In genomic region chr3:64332461-64333350, GRCh38 we compare ENCODE assay signal across 25 cellular contexts.
A peak's percentile ranks its signal among the peaks of the same experiment; 100 is the strongest.
DNase-seq lines count a peak whose midpoint lies in the region; TF ChIP-seq lines count a peak whose summit lies in the region.
"Had no signal": no experiment of that assay in that cellular context is flagged by ENCODE, and none has a peak within 500 bp of the region (broad histone marks: within the 10 kb centered on the region; RNA-seq: fewer than 3 reads in every experiment).

No MANE protein-coding gene starts in this region.

- peaks cover 34% of the 10 kb centered on the region for H3K4me1 Mint-ChIP-seq in HFFc6 (ENCODE audit: low read depth)
- peaks cover 43% of the 10 kb centered on the region for H3K4me1 Mint-ChIP-seq in chondrocyte (ENCODE audit: low read depth)
- H3K4me1 Mint-ChIP-seq in mesothelial cell of epicardium: peaks cover 25% of the 10 kb centered on the region
- H3K4me1 Mint-ChIP-seq: activated CD4-positive, alpha-beta memory T cell treated with anti-CD3 and anti-CD28 coated beads, Interleukin-2, amount 10 ng/mL, durations not matched to agents 7 days and 5 days; CD4-positive, CD25-positive, alpha-beta regulatory T cell; immature natural killer cell; naive thymus-derived CD8-positive, alpha-beta T cell had no signal

- TF ChIP-seq CTCF in HFFc6 (IDR thresholded peaks at IDR 0.05) (no peak), chondrocyte (IDR thresholded peaks at IDR 0.05) (no peak), mesothelial cell of epicardium (IDR thresholded peaks at IDR 0.05; ENCODE audit: unreplicated experiment) (no peak)

- DNase-seq in HFFc6 (peak; percentile 53), chondrocyte (ENCODE audit: low spot score) (no peak), mesothelial cell of epicardium (ENCODE audit: low spot score in 2 of 2, unreplicated experiment in 2 of 2) (no peak), COR-L47 (lab: John Stamatoyannopoulos, UW) (no peak)
- DNase-seq in activated CD8-positive, alpha-beta memory T cell treated with anti-CD3 and anti-CD28 coated beads for 24 hours: no peak
- no peak for DNase-seq in stimulated activated CD4-positive, alpha-beta T cell treated with anti-CD3 and anti-CD28 coated beads, Interleukin-4, amount 100 ng/mL, for 1 hour
- no peak for DNase-seq in activated CD8-positive, alpha-beta memory T cell treated with anti-CD3 and anti-CD28 coated beads, Interleukin-2, amount 50 U/mL, for 48 hours
- DNase-seq: activated CD4-positive, alpha-beta memory T cell treated with anti-CD3 and anti-CD28 coated beads, Interleukin-2, amount 10 ng/mL, durations not matched to agents 7 days and 5 days; aorta; caudate nucleus; CD4-positive, CD25-positive, alpha-beta regulatory T cell; endodermal cell; hypothalamus; immature natural killer cell; left ventricle myocardium superior; midbrain; naive thymus-derived CD8-positive, alpha-beta T cell; NCI-H1092; NCI-H187 treated with DMSO at 0.1 percent for 48 hours; occipital lobe; stimulated activated CD4-positive, alpha-beta T cell treated with anti-CD3 and anti-CD28 coated beads, Interleukin-2, amount 100 ng/mL, for 24 hours; upper lobe of left lung had no signal

- H3K4me3 Mint-ChIP-seq in HFFc6 (peak overlapping the region; percentile 67), chondrocyte (ENCODE audit: unreplicated experiment) (no peak overlapping the region), mesothelial cell of epicardium (no peak overlapping the region)
- H3K4me3 Mint-ChIP-seq: activated CD4-positive, alpha-beta memory T cell treated with anti-CD3 and anti-CD28 coated beads, Interleukin-2, amount 10 ng/mL, durations not matched to agents 7 days and 5 days; activated naive CD8-positive, alpha-beta T cell; CD4-positive, CD25-positive, alpha-beta regulatory T cell; dendritic cell treated with granulocyte-macrophage colony-stimulating factor and Interleukin-4, amounts not matched to agents 40 ng/mL and 50 ng/mL, for 4 days; endodermal cell; immature natural killer cell; naive thymus-derived CD8-positive, alpha-beta T cell; T-helper 1 cell treated with Interleukin-12 subunit alpha and Interleukin-12 subunit beta and Interleukin-4 antibody, amounts not matched to agents 30 μg/mL and 1 μg/mL, for 36 hours had no signal

- H3K36me3 Mint-ChIP-seq in HFFc6 (ENCODE audit: low read depth): no peaks in the 10 kb centered on the region
- no peaks in the 10 kb centered on the region for H3K36me3 Mint-ChIP-seq in chondrocyte (ENCODE audit: low read depth)
- H3K36me3 Mint-ChIP-seq in mesothelial cell of epicardium: no peaks in the 10 kb centered on the region
- H3K36me3 Mint-ChIP-seq: activated naive CD8-positive, alpha-beta T cell; CD4-positive, CD25-positive, alpha-beta regulatory T cell; immature natural killer cell; naive thymus-derived CD8-positive, alpha-beta T cell had no signal

- H3K9me3 Mint-ChIP-seq in HFFc6 (no peaks in the 10 kb centered on the region), chondrocyte (ENCODE audit: low read depth) (no peaks in the 10 kb centered on the region), mesothelial cell of epicardium (no peaks in the 10 kb centered on the region)
- H3K9me3 Mint-ChIP-seq: activated CD4-positive, alpha-beta memory T cell treated with anti-CD3 and anti-CD28 coated beads, Interleukin-2, amount 10 ng/mL, durations not matched to agents 7 days and 5 days; dendritic cell treated with granulocyte-macrophage colony-stimulating factor and Interleukin-4, amounts not matched to agents 40 ng/mL and 50 ng/mL, for 4 days; endodermal cell; naive thymus-derived CD8-positive, alpha-beta T cell; T-helper 1 cell treated with Interleukin-12 subunit alpha and Interleukin-12 subunit beta and Interleukin-4 antibody, amounts not matched to agents 30 μg/mL and 1 μg/mL, for 36 hours had no signal

- H3K27ac Mint-ChIP-seq in HFFc6 (peak overlapping the region; percentile 62), chondrocyte (ENCODE audit: unreplicated experiment) (peak overlapping the region; percentile 71), mesothelial cell of epicardium (peak overlapping the region; percentile 83)
- H3K27ac Mint-ChIP-seq: activated CD4-positive, alpha-beta memory T cell treated with anti-CD3 and anti-CD28 coated beads, Interleukin-2, amount 10 ng/mL, durations not matched to agents 7 days and 5 days; activated naive CD8-positive, alpha-beta T cell; CD4-positive, CD25-positive, alpha-beta regulatory T cell; dendritic cell treated with granulocyte-macrophage colony-stimulating factor and Interleukin-4, amounts not matched to agents 40 ng/mL and 50 ng/mL, for 4 days; endodermal cell; immature natural killer cell; naive thymus-derived CD8-positive, alpha-beta T cell; T-helper 1 cell treated with Interleukin-12 subunit alpha and Interleukin-12 subunit beta and Interleukin-4 antibody, amounts not matched to agents 30 μg/mL and 1 μg/mL, for 36 hours had no signal

- no peaks in the 10 kb centered on the region; the same call in 1 of the 2 replicates for H3K27me3 Mint-ChIP-seq in HFFc6 (ENCODE audit: insufficient read depth)
- H3K27me3 Mint-ChIP-seq in chondrocyte (ENCODE audit: low read depth): no peaks in the 10 kb centered on the region
- no peaks in the 10 kb centered on the region for H3K27me3 Mint-ChIP-seq in mesothelial cell of epicardium (ENCODE audit: low read depth)
- H3K27me3 Mint-ChIP-seq: activated CD4-positive, alpha-beta memory T cell treated with anti-CD3 and anti-CD28 coated beads, Interleukin-2, amount 10 ng/mL, durations not matched to agents 7 days and 5 days; activated naive CD8-positive, alpha-beta T cell; dendritic cell treated with granulocyte-macrophage colony-stimulating factor and Interleukin-4, amounts not matched to agents 40 ng/mL and 50 ng/mL, for 4 days had no signal
